ENCODE assay signal across 8 cellular contexts in genomic region chr21:17793271-17793670, GRCh38. TPM values are rescaled to one million over a fixed set of nuclear protein-coding genes. Genes with fewer than 3 reads are reported as not detected.
DNase-seq lines count a peak whose midpoint lies in the region; ATAC-seq and TF ChIP-seq lines count a peak whose summit lies in the region.

No MANE protein-coding gene starts in this region.

- H3K9me3 Mint-ChIP-seq in activated T-helper 17 cell treated with anti-CD3 and anti-CD28 coated beads, Interleukin-2, amount 50 U/mL, for 72 hours, result no peaks in the 10 kb centered on the region

- H3K9me3 ChIP-seq in psoas muscle, result no peaks in the 10 kb centered on the region
- H3K9me3 ChIP-seq in trophoblast cell (ENCODE audit: insufficient read depth, low read depth, low read length), result no peaks in the 10 kb centered on the region

- H3K79me1 ChIP-seq in trophoblast cell (ENCODE audit: low read length), result no peaks in the 10 kb centered on the region

- H2BK12ac ChIP-seq in trophoblast cell (ENCODE audit: low read length), result no peak overlapping the region

- no peaks in the 10 kb centered on the region for H3K27me3 Mint-ChIP-seq in activated T-helper 17 cell treated with anti-CD3 and anti-CD28 coated beads, Interleukin-2, amount 50 U/mL, for 72 hours

- H3K27ac Mint-ChIP-seq in activated T-helper 17 cell treated with anti-CD3 and anti-CD28 coated beads, Interleukin-2, amount 50 U/mL, for 72 hours, result peak overlapping the region; percentile 72

- H3K4me1 ChIP-seq in psoas muscle, result peaks cover 2% of the 10 kb centered on the region
- no peaks in the 10 kb centered on the region for H3K4me1 ChIP-seq in trophoblast cell (ENCODE audit: control insufficient read depth in 1 of 2, insufficient read depth in 2 of 2, low read length in 2 of 2)

- in situ Hi-C loops in GM13977 (cut with MboI; ENCODE audit: low pct_unique_long_range_greater_than_20kb, low sequenced_read_pairs, unreplicated experiment), result loop anchor here (25.0 kb wide), 1 partner anchor 106 kb away; no protein-coding TSS in a partner anchor

- no peaks in the 10 kb centered on the region for H3K79me2 ChIP-seq in trophoblast cell (ENCODE audit: control insufficient read depth, insufficient read depth, low read length, poor library complexity)

- H2AK5ac ChIP-seq in trophoblast cell (ENCODE audit: low read length), result no peak overlapping the region

- peaks cover 65% of the 10 kb centered on the region for H3K36me3 Mint-ChIP-seq in activated T-helper 17 cell treated with anti-CD3 and anti-CD28 coated beads, Interleukin-2, amount 50 U/mL, for 72 hours (ENCODE audit: low read depth)

- no peak overlapping the region for H3K18ac ChIP-seq in trophoblast cell (ENCODE audit: low read length)

- ATAC-seq in GM18519 (IDR thresholded peaks at IDR 0.05; ENCODE audit: low FRiP score, unreplicated experiment), result peak; percentile 0
- ATAC-seq in HG02588 (IDR thresholded peaks at IDR 0.05; ENCODE audit: unreplicated experiment), result peak; percentile 12
- ATAC-seq in activated T-helper 17 cell treated with anti-CD3 and anti-CD28 coated beads, Interleukin-2, amount 50 U/mL, for 72 hours (replicated peaks), result no peak
- ATAC-seq in psoas muscle, result no peak

- H3K27me3 ChIP-seq in psoas muscle (ENCODE audit: insufficient read depth in 3 of 3, low read length in 2 of 3), result no peaks in the 10 kb centered on the region
- H3K27me3 ChIP-seq in trophoblast cell (ENCODE audit: insufficient read depth, low read length), result no peaks in the 10 kb centered on the region

- no peak overlapping the region for H2BK120ac ChIP-seq in trophoblast cell (ENCODE audit: insufficient read depth, low read length, poor library complexity)

- DNase-seq in psoas muscle, result no peak
- no peak for DNase-seq in trophoblast cell
- DNase-seq in GM13977 (ENCODE audit: low spot score), result no peak
- DNase-seq in inferior parietal cortex (ENCODE audit: extremely low spot score), result no peak
- DNase-seq in DMS79 treated with DMSO at 0.1 percent for 48 hours (lab: John Stamatoyannopoulos, UW), result no peak

- H3K4me3 Mint-ChIP-seq in activated T-helper 17 cell treated with anti-CD3 and anti-CD28 coated beads, Interleukin-2, amount 50 U/mL, for 72 hours, result peak overlapping the region; percentile 83

- intact Hi-C loops in psoas muscle (cut with DNase I), result no loop called here

- no peak overlapping the region for H2BK5ac ChIP-seq in trophoblast cell (ENCODE audit: low read depth, low read length, poor library complexity)

- TF ChIP-seq CTCF in psoas muscle (IDR thresholded peaks at IDR 0.05) (no peak), GM13977 (IDR thresholded peaks at IDR 0.05; ENCODE audit: extremely low read depth, insufficient read depth, missing control alignments) (no peak)

- WGBS in psoas muscle, 3 donors, result 64 to 79% (median 73%) methylated on average over 8 of the region's 8 CpGs
- no CpG with 5 or more reads among the region's 8 CpGs for WGBS in trophoblast cell (ENCODE audit: extremely low coverage, insufficient coverage, insufficient read length)

- H3K4ac ChIP-seq in trophoblast cell (ENCODE audit: low read depth, low read length), result no peak overlapping the region

- H3K14ac ChIP-seq in trophoblast cell (ENCODE audit: low read length), result no peak overlapping the region

- peaks cover 0 to 26% of the 10 kb centered on the region in 2 donors for H3K36me3 ChIP-seq in psoas muscle (ENCODE audit: insufficient read depth in 1 of 2, low read depth in 1 of 2)
- H3K36me3 ChIP-seq in trophoblast cell (ENCODE audit: control insufficient read depth in 1 of 2, insufficient read depth in 2 of 2, low read length in 2 of 2), result peaks cover 8 to 9% of the 10 kb centered on the region in 2 experiments

- H3K4me1 Mint-ChIP-seq in activated T-helper 17 cell treated with anti-CD3 and anti-CD28 coated beads, Interleukin-2, amount 50 U/mL, for 72 hours, result peaks cover 24% of the 10 kb centered on the region

- H4K8ac ChIP-seq in trophoblast cell (ENCODE audit: low read depth, low read length), result no peak overlapping the region

- H3K9ac ChIP-seq in trophoblast cell (ENCODE audit: low read length), result no peak overlapping the region

- peak overlapping the region; percentile 50 for H3K4me3 ChIP-seq in psoas muscle
- no peak overlapping the region for H3K4me3 ChIP-seq in trophoblast cell (ENCODE audit: low read depth, low read length)

- no peak overlapping the region for H4K12ac ChIP-seq in trophoblast cell (ENCODE audit: low read depth, low read length)

- H4K91ac ChIP-seq in trophoblast cell (ENCODE audit: low read depth, low read length), result no peak overlapping the region

- H2AFZ ChIP-seq in trophoblast cell (ENCODE audit: insufficient read depth, low read length, poor library complexity), result no peak overlapping the region

- no peak overlapping the region for H3K23ac ChIP-seq in trophoblast cell (ENCODE audit: low read length)

- H3K27ac ChIP-seq in psoas muscle, result peak overlapping the region; percentile 19
- H3K27ac ChIP-seq in trophoblast cell (ENCODE audit: low read depth, low read length), result no peak overlapping the region

- H3K4me2 ChIP-seq in trophoblast cell (ENCODE audit: low read length), result no peak overlapping the region

RNA-seq across cellular contexts. Expression of gene C21orf91, which starts 25.9 kb away (rescaled TPM):
- 10 to 100 TPM; 23.2 to 26.1 TPM for total RNA-seq in activated T-helper 17 cell treated with anti-CD3 and anti-CD28 coated beads, Interleukin-2, amount 50 U/mL, for 72 hours
- 1 to 10 TPM; 4.6 to 8.8 (median 5.8) TPM for total RNA-seq in psoas muscle
- polyA plus RNA-seq in psoas muscle, result 1 to 10 TPM; 1.9 to 3.4 (median 2.5) TPM
- 55.9 and 57.7 TPM in 2 replicates for polyA plus RNA-seq in trophoblast cell (2013)

Comparison
In these comparisons a context has a peak if more than half of its experiments do, and no peak if none do; other contexts are left out.
1. ATAC-seq: peak in GM18519 (single experiment) and HG02588 (single experiment); none in activated T-helper 17 cell treated with anti-CD3 and anti-CD28 coated beads, Interleukin-2, amount 50 U/mL, for 72 hours (single experiment) and psoas muscle (0 of 4).